Comparison of ENCODE assay signal across 8 cellular contexts in genomic region chr16:88634141-88634993, GRCh38. TPM values are rescaled to one million over a fixed set of nuclear protein-coding genes. Genes with fewer than 3 reads are reported as not detected.
DNase-seq lines count a peak whose midpoint lies in the region; ATAC-seq, FAIRE-seq and TF ChIP-seq lines count a peak whose summit lies in the region.

No MANE protein-coding gene starts in this region.

- H3K4me3 ChIP-seq in bronchial epithelial cell (ENCODE audit: low read depth, low read length): peak overlapping the region; percentile 48

- in situ Hi-C loops in GM13977 (cut with MboI; ENCODE audit: low pct_unique_long_range_greater_than_20kb, low sequenced_read_pairs, unreplicated experiment): no loop called here

- FAIRE-seq in bronchial epithelial cell (lab: Jason Lieb, UNC): no peak

- TF ChIP-seq CTCF in GM13977 (IDR thresholded peaks at IDR 0.05; ENCODE audit: extremely low read depth, insufficient read depth, missing control alignments) (no peak), bronchial epithelial cell (IDR thresholded peaks at IDR 0.05; ENCODE audit: insufficient read depth, low read length, severe bottlenecking) (no peak)

- peaks cover 13% of the 10 kb centered on the region for H3K27me3 ChIP-seq in bronchial epithelial cell (ENCODE audit: control insufficient read depth, insufficient read depth, low read length)

- peak; percentile 87 for DNase-seq in GM13977 (ENCODE audit: low spot score)
- peak in 3 of 5 donors; percentile 26 to 67 (median 50) for DNase-seq in T-helper 1 cell
- DNase-seq in bronchial epithelial cell (ENCODE audit: low read depth): peak; percentile 41
- DNase-seq in left kidney (ENCODE audit: low read depth, low spot score): peak; percentile 80
- peak; percentile 74 for DNase-seq in stimulated activated naive CD8-positive, alpha-beta T cell treated with anti-CD3 and anti-CD28 coated beads, Interleukin-15, Interleukin-2, amounts not matched to agents 100 U/mL and 50 U/mL, for 24 hours
- DNase-seq in mucosa of gallbladder (ENCODE audit: low spot score): no peak
- no peak for DNase-seq in NCI-H524 (lab: John Stamatoyannopoulos, UW)

- ATAC-seq in HG02678 (IDR thresholded peaks at IDR 0.05; ENCODE audit: unreplicated experiment): peak; percentile 58
- peak; percentile 37 for ATAC-seq in stimulated activated naive CD8-positive, alpha-beta T cell treated with anti-CD3 and anti-CD28 coated beads, Interleukin-15, Interleukin-2, amounts not matched to agents 100 U/mL and 50 U/mL, for 24 hours

- H3K36me3 ChIP-seq in bronchial epithelial cell (ENCODE audit: control insufficient read depth, insufficient read depth, low read length): peaks cover 8% of the 10 kb centered on the region

RNA-seq across cellular contexts. Expression of gene IL17C, which starts 4.0 kb away (rescaled TPM):
- under 0.01 TPM in 1 of 2 replicates, not detected in the other for total RNA-seq in bronchial epithelial cell
- total RNA-seq in mucosa of gallbladder: not detected

RNA-seq across cellular contexts. Expression of gene CYBA, which starts 16.5 kb away (rescaled TPM):
- total RNA-seq in bronchial epithelial cell (134 and 181 TPM in 2 replicates), mucosa of gallbladder (271 TPM)

RNA-seq across cellular contexts. Expression of gene MVD, which starts 28.5 kb away (rescaled TPM):
- 34.6 and 56.6 TPM in 2 replicates for total RNA-seq in bronchial epithelial cell
- total RNA-seq in mucosa of gallbladder: 126 TPM

RNA-seq across cellular contexts. Expression of gene SNAI3, which starts 51.9 kb away (rescaled TPM):
- 0.26 TPM in 1 of 2 replicates, not detected in the other for total RNA-seq in bronchial epithelial cell
- 1.9 TPM for total RNA-seq in mucosa of gallbladder

Comparison
In these comparisons a context has a peak if more than half of its experiments do, and no peak if none do; other contexts are left out.
1. DNase-seq: peak in GM13977 (single experiment), T-helper 1 cell (3 of 5), bronchial epithelial cell (single experiment), left kidney (single experiment) and stimulated activated naive CD8-positive, alpha-beta T cell treated with anti-CD3 and anti-CD28 coated beads, Interleukin-15, Interleukin-2, amounts not matched to agents 100 U/mL and 50 U/mL, for 24 hours (single experiment); none in mucosa of gallbladder (single experiment) and NCI-H524 (0 of 2).